Comparison of ENCODE assay signal across 1 cellular context in the genomic region with DNA sequence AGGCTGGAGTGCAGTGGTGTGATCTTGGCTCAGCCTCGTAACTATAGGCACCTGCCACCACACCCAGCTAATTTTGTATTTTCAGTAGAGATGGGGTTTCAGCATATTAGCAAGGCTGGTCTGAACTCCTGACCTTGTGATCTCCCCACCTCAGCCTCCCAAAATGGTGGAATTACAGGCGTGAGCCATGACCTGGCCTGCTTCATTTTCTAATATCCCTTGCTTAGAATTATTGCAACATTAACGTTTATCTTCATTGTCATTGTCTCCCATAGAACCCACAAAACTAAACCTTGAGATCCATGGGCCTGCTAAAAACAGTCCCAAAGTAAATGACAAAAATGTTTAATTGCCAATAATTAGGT.
TF ChIP-seq lines count a peak whose summit lies in the region.

No MANE protein-coding gene starts in this region.

TF ChIP-seq in K562, 482 proteins besides CTCF, POLR2A, EP300 and RAD21 (continued from another document and continues in another):
- TF ChIP-seq FOSL1 (tag; conservative IDR thresholded peaks at IDR 0.05) = no peak
- no peak for TF ChIP-seq FOXJ2 (tag; IDR thresholded peaks at IDR 0.05)
- TF ChIP-seq RNF2 (IDR thresholded peaks at IDR 0.05) = no peak
- TF ChIP-seq ZNF740 (CRISPR knock-in tag; IDR thresholded peaks at IDR 0.05) = no peak
- TF ChIP-seq ZNF740 (tag; IDR thresholded peaks at IDR 0.05) = no peak
- no peak for TF ChIP-seq ZNF239 (CRISPR knock-in tag; IDR thresholded peaks at IDR 0.05)
- TF ChIP-seq STAT5A (IDR thresholded peaks at IDR 0.05; ENCODE audit: borderline replicate concordance, low read length) = no peak; the same call in 1 of the 2 replicates
- TF ChIP-seq ZKSCAN1 (IDR thresholded peaks at IDR 0.05; ENCODE audit: low read depth, low read length) = no peak
- TF ChIP-seq ETS1 (conservative IDR thresholded peaks at IDR 0.05; ENCODE audit: control insufficient read depth, low read depth, low read length) = 0 out of 2 replicates have a peak, but pooled peaks have one; percentile 12
- TF ChIP-seq C11orf30 (IDR thresholded peaks at IDR 0.05; ENCODE audit: low read depth) = no peak
- TF ChIP-seq TCF7L2 (IDR thresholded peaks at IDR 0.05; ENCODE audit: low read depth, low read length) = no peak
- no peak for TF ChIP-seq ZBTB34 (CRISPR knock-in tag; IDR thresholded peaks at IDR 0.05)
- TF ChIP-seq, protein P1, sequence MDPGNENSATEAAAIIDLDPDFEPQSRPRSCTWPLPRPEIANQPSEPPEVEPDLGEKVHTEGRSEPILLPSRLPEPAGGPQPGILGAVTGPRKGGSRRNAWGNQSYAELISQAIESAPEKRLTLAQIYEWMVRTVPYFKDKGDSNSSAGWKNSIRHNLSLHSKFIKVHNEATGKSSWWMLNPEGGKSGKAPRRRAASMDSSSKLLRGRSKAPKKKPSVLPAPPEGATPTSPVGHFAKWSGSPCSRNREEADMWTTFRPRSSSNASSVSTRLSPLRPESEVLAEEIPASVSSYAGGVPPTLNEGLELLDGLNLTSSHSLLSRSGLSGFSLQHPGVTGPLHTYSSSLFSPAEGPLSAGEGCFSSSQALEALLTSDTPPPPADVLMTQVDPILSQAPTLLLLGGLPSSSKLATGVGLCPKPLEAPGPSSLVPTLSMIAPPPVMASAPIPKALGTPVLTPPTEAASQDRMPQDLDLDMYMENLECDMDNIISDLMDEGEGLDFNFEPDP (CRISPR knock-in tag; IDR thresholded peaks at IDR 0.05) = 0 out of 2 replicates have a peak, but pooled peaks have one; percentile 52
- TF ChIP-seq MXD1 (CRISPR knock-in tag; IDR thresholded peaks at IDR 0.05; ENCODE audit: borderline replicate concordance, poor library complexity, severe bottlenecking) = no peak
- no peak for TF ChIP-seq ETV6 (IDR thresholded peaks at IDR 0.05; ENCODE audit: borderline replicate concordance in 1 of 2, low read depth in 2 of 2, low read length in 1 of 2)
- no peak for TF ChIP-seq ETV6 (CRISPR knock-in tag; IDR thresholded peaks at IDR 0.05; ENCODE audit: borderline replicate concordance)
- TF ChIP-seq GATAD2A (IDR thresholded peaks at IDR 0.05) = no peak
- TF ChIP-seq ZNF696 (CRISPR knock-in tag; conservative IDR thresholded peaks at IDR 0.05) = 0 out of 2 replicates have a peak, but pooled peaks have one; percentile 40
- no peak for TF ChIP-seq MYC (IDR thresholded peaks at IDR 0.05; ENCODE audit: low read depth, low read length)
- TF ChIP-seq MYC (CRISPR knock-in tag; IDR thresholded peaks at IDR 0.05; ENCODE audit: borderline replicate concordance, low read depth) = no peak
- TF ChIP-seq SIRT6 (IDR thresholded peaks at IDR 0.05; ENCODE audit: low read depth, low read length) = no peak
- TF ChIP-seq CBFB (CRISPR knock-in tag; IDR thresholded peaks at IDR 0.05) = no peak
- TF ChIP-seq PPARD (CRISPR knock-in tag; IDR thresholded peaks at IDR 0.05) = no peak
- no peak for TF ChIP-seq CC2D1A (IDR thresholded peaks at IDR 0.05)
- TF ChIP-seq CEBPB (tag; IDR thresholded peaks at IDR 0.05) = peak; percentile 76
- no peak for TF ChIP-seq E2F3 (CRISPR knock-in tag; IDR thresholded peaks at IDR 0.05)
- TF ChIP-seq NFRKB (IDR thresholded peaks at IDR 0.05; ENCODE audit: low read depth) = no peak
- TF ChIP-seq BMI1 (IDR thresholded peaks at IDR 0.05; ENCODE audit: low read length) = no peak
- 0 out of 2 replicates have a peak, but pooled peaks have one; percentile 40 for TF ChIP-seq ZNF354B (CRISPR knock-in tag; IDR thresholded peaks at IDR 0.05)
- TF ChIP-seq RFX7 (CRISPR knock-in tag; IDR thresholded peaks at IDR 0.05) = peak; percentile 8; the same call in 1 of the 2 replicates
- TF ChIP-seq PHB (CRISPR knock-in tag; IDR thresholded peaks at IDR 0.05) = no peak
- no peak for TF ChIP-seq ZNF174 (CRISPR knock-in tag; IDR thresholded peaks at IDR 0.05)
- no peak for TF ChIP-seq ESRRA (IDR thresholded peaks at IDR 0.05; ENCODE audit: borderline replicate concordance, low read depth)
- no peak for TF ChIP-seq SMARCA4 (IDR thresholded peaks at IDR 0.05)
- no peak for TF ChIP-seq ZNF3 (CRISPR knock-in tag; IDR thresholded peaks at IDR 0.05)
- TF ChIP-seq SAFB (IDR thresholded peaks at IDR 0.05; ENCODE audit: borderline replicate concordance, low read depth, low read length) = no peak
- no peak for TF ChIP-seq ZNF778 (CRISPR knock-in tag; IDR thresholded peaks at IDR 0.05)
- no peak for TF ChIP-seq TRIM28 (IDR thresholded peaks at IDR 0.05)
- TF ChIP-seq HDAC1 (IDR thresholded peaks at IDR 0.05) = no peak
- no peak for TF ChIP-seq ZNF282 (CRISPR knock-in tag; IDR thresholded peaks at IDR 0.05)
- TF ChIP-seq ZNF347 (CRISPR knock-in tag; IDR thresholded peaks at IDR 0.05; ENCODE audit: low read depth) = 0 out of 2 replicates have a peak, but pooled peaks have one; percentile 20
- peak; percentile 12 for TF ChIP-seq ZNF253 (CRISPR knock-in tag; conservative IDR thresholded peaks at IDR 0.05)
- TF ChIP-seq, protein P2, sequence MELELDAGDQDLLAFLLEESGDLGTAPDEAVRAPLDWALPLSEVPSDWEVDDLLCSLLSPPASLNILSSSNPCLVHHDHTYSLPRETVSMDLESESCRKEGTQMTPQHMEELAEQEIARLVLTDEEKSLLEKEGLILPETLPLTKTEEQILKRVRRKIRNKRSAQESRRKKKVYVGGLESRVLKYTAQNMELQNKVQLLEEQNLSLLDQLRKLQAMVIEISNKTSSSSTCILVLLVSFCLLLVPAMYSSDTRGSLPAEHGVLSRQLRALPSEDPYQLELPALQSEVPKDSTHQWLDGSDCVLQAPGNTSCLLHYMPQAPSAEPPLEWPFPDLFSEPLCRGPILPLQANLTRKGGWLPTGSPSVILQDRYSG (tag; conservative IDR thresholded peaks at IDR 0.05; ENCODE audit: low read depth) = no peak
- TF ChIP-seq SP1 (CRISPR knock-in tag; IDR thresholded peaks at IDR 0.05) = no peak; the same call in 1 of the 2 replicates
- no peak for TF ChIP-seq HNRNPK (IDR thresholded peaks at IDR 0.05; ENCODE audit: low read depth, low read length, poor library complexity, severe bottlenecking)
- no peak for TF ChIP-seq MECOM (CRISPR knock-in tag; IDR thresholded peaks at IDR 0.05)
- no peak for TF ChIP-seq ZNF311 (CRISPR knock-in tag; IDR thresholded peaks at IDR 0.05)
- no peak for TF ChIP-seq RAD51 (IDR thresholded peaks at IDR 0.05; ENCODE audit: borderline replicate concordance, low read depth)
- TF ChIP-seq CAMTA2 (CRISPR knock-in tag; conservative IDR thresholded peaks at IDR 0.05) = 0 out of 2 replicates have a peak, but pooled peaks have one; percentile 49
- no peak for TF ChIP-seq MAZ (CRISPR knock-in tag; conservative IDR thresholded peaks at IDR 0.05 in 1 of 2, IDR thresholded peaks at IDR 0.05 in 1 of 2)
- no peak for TF ChIP-seq RBM25 (IDR thresholded peaks at IDR 0.05; ENCODE audit: low read depth, low read length, severe bottlenecking)
- TF ChIP-seq, protein P3, sequence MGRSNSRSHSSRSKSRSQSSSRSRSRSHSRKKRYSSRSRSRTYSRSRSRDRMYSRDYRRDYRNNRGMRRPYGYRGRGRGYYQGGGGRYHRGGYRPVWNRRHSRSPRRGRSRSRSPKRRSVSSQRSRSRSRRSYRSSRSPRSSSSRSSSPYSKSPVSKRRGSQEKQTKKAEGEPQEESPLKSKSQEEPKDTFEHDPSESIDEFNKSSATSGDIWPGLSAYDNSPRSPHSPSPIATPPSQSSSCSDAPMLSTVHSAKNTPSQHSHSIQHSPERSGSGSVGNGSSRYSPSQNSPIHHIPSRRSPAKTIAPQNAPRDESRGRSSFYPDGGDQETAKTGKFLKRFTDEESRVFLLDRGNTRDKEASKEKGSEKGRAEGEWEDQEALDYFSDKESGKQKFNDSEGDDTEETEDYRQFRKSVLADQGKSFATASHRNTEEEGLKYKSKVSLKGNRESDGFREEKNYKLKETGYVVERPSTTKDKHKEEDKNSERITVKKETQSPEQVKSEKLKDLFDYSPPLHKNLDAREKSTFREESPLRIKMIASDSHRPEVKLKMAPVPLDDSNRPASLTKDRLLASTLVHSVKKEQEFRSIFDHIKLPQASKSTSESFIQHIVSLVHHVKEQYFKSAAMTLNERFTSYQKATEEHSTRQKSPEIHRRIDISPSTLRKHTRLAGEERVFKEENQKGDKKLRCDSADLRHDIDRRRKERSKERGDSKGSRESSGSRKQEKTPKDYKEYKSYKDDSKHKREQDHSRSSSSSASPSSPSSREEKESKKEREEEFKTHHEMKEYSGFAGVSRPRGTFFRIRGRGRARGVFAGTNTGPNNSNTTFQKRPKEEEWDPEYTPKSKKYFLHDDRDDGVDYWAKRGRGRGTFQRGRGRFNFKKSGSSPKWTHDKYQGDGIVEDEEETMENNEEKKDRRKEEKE (IDR thresholded peaks at IDR 0.05; ENCODE audit: borderline replicate concordance in 1 of 2, control insufficient read depth in 1 of 2, low read depth in 2 of 2, low read length in 1 of 2) = 0 out of 4 replicates have a peak, but pooled peaks of 1 of the 2 experiments have one; percentile 60
- no peak for TF ChIP-seq CBX3 (IDR thresholded peaks at IDR 0.05; ENCODE audit: borderline replicate concordance in 1 of 2, low read length in 2 of 2)
- no peak for TF ChIP-seq PML (IDR thresholded peaks at IDR 0.05; ENCODE audit: low read length)
- TF ChIP-seq, protein P4, sequence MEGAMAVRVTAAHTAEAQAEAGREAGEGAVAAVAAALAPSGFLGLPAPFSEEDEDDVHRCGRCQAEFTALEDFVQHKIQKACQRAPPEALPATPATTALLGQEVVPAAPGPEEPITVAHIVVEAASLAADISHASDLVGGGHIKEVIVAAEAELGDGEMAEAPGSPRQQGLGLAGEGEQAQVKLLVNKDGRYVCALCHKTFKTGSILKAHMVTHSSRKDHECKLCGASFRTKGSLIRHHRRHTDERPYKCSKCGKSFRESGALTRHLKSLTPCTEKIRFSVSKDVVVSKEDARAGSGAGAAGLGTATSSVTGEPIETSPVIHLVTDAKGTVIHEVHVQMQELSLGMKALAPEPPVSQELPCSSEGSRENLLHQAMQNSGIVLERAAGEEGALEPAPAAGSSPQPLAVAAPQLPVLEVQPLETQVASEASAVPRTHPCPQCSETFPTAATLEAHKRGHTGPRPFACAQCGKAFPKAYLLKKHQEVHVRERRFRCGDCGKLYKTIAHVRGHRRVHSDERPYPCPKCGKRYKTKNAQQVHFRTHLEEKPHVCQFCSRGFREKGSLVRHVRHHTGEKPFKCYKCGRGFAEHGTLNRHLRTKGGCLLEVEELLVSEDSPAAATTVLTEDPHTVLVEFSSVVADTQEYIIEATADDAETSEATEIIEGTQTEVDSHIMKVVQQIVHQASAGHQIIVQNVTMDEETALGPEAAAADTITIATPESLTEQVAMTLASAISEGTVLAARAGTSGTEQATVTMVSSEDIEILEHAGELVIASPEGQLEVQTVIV (CRISPR knock-in tag; IDR thresholded peaks at IDR 0.05; ENCODE audit: borderline replicate concordance) = no peak
- TF ChIP-seq YY1 (IDR thresholded peaks at IDR 0.05; ENCODE audit: borderline replicate concordance in 1 of 3, control insufficient read depth in 1 of 3, extremely low read depth in 1 of 3, insufficient read depth in 3 of 3, insufficient read length in 1 of 3, insufficient replicate concordance in 2 of 3, low read depth in 1 of 3, low read length in 2 of 3) = peak in 1 of 3 experiments; percentile 78
- TF ChIP-seq MTA2 (IDR thresholded peaks at IDR 0.05; ENCODE audit: low read depth) = no peak
- no peak for TF ChIP-seq TAF9B (IDR thresholded peaks at IDR 0.05; ENCODE audit: partially characterized antibody)
- TF ChIP-seq ATF4 (CRISPR knock-in tag; IDR thresholded peaks at IDR 0.05) = no peak
- TF ChIP-seq SUPT5H (IDR thresholded peaks at IDR 0.05) = 0 out of 2 replicates have a peak, but pooled peaks have one; percentile 80
- TF ChIP-seq CSDE1 (IDR thresholded peaks at IDR 0.05) = no peak
- TF ChIP-seq ERF (CRISPR knock-in tag; IDR thresholded peaks at IDR 0.05) = 0 out of 2 replicates have a peak, but pooled peaks have one; percentile 23
- TF ChIP-seq CBX8 (IDR thresholded peaks at IDR 0.05; ENCODE audit: borderline replicate concordance, extremely low read depth, low read depth, low read length, poor library complexity, severe bottlenecking) = no peak
- no peak for TF ChIP-seq ZNF124 (CRISPR knock-in tag; IDR thresholded peaks at IDR 0.05)
- no peak for TF ChIP-seq PCBP2 (IDR thresholded peaks at IDR 0.05; ENCODE audit: low read depth, low read length, poor library complexity, severe bottlenecking)
- no peak for TF ChIP-seq GTF2A2 (tag; IDR thresholded peaks at IDR 0.05)
